ENCODE assay signal across 13 cellular contexts in the genomic region with DNA sequence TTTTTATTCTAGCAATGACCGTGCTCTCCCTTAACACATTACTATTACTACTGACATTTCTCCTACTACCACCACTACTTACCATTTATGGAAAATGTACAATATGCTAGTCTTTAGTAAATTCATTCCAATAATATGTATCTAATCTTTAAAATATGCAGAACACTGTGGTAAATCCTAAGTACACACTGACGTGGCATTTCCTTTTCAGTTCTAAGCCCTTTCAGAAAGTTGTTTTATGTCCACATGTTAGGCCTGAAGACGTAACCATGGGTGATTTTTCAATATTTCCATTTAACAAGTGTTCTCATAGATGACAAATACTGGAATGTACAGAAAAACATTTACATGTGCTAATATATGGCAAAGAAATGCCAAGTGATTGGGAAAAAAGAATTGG.
DNase-seq lines count a peak whose midpoint lies in the region; ATAC-seq and TF ChIP-seq lines count a peak whose summit lies in the region.
"Had no signal": no experiment of that assay in that cellular context is flagged by ENCODE, and none has a peak within 500 bp of the region (broad histone marks: within the 10 kb centered on the region; RNA-seq: fewer than 3 reads in every experiment).

No MANE protein-coding gene starts in this region.

- no peaks in the 10 kb centered on the region for H3K9me3 ChIP-seq in Peyer's patch
- H3K9me3 ChIP-seq: thoracic aorta had no signal

- H3K4me1 Mint-ChIP-seq in HFFc6 (ENCODE audit: low read depth): peaks cover 52% of the 10 kb centered on the region
- H3K4me1 Mint-ChIP-seq: activated naive CD8-positive, alpha-beta T cell treated with anti-CD3 and anti-CD28 coated beads, Interleukin-2, amount 10 ng/mL, durations not matched to agents 7 days and 5 days; nephron progenitor cell had no signal

- TF ChIP-seq CTCF in HFFc6 (IDR thresholded peaks at IDR 0.05): no peak
- no peak for TF ChIP-seq CTCF in fibroblast of the aortic adventitia (IDR thresholded peaks at IDR 0.05; ENCODE audit: insufficient read depth, low read length)
- no peak for TF ChIP-seq CTCF in Peyer's patch (IDR thresholded peaks at IDR 0.05)

- DNase-seq in HFFc6 (peak; percentile 97), amniotic epithelial cell (ENCODE audit: low read depth) (peak; percentile 95), fibroblast of the aortic adventitia (ENCODE audit: low read depth) (peak; percentile 84), stromal cell of bone marrow (ENCODE audit: low read depth) (peak; percentile 85), sciatic nerve (ENCODE audit: low spot score) (no peak), Peyer's patch (no peak)
- DNase-seq in activated CD8-positive, alpha-beta memory T cell treated with anti-CD3 and anti-CD28 coated beads for 24 hours: no peak
- DNase-seq: activated CD8-positive, alpha-beta memory T cell treated with anti-CD3 and anti-CD28 coated beads, Interleukin-2, amount 50 U/mL, for 48 hours; activated naive CD8-positive, alpha-beta T cell treated with anti-CD3 and anti-CD28 coated beads, Interleukin-2, amount 10 ng/mL, durations not matched to agents 7 days and 5 days; nephron progenitor cell; NK-92 treated with Interleukin-12 subunit alpha and Interleukin-12 subunit beta, amount 100 ng/mL, for 24 hours; small intestine had no signal

- peaks cover 1% of the 10 kb centered on the region; the same call in 1 of the 2 replicates for H3K27me3 Mint-ChIP-seq in HFFc6 (ENCODE audit: insufficient read depth)
- H3K27me3 Mint-ChIP-seq: activated naive CD8-positive, alpha-beta T cell treated with anti-CD3 and anti-CD28 coated beads, Interleukin-2, amount 10 ng/mL, durations not matched to agents 7 days and 5 days had no signal

- H3K27ac ChIP-seq in Peyer's patch: no peak overlapping the region
- H3K27ac ChIP-seq: thoracic aorta had no signal

- no peaks in the 10 kb centered on the region for H3K27me3 ChIP-seq in Peyer's patch

- intact Hi-C loops in sciatic nerve (cut with DNase I): no loop called here

- peak overlapping the region; percentile 66 for H3K4me3 Mint-ChIP-seq in HFFc6
- H3K4me3 Mint-ChIP-seq: activated naive CD8-positive, alpha-beta T cell treated with anti-CD3 and anti-CD28 coated beads, Interleukin-2, amount 10 ng/mL, durations not matched to agents 7 days and 5 days; nephron progenitor cell had no signal

- H3K36me3 ChIP-seq in Peyer's patch: no peaks in the 10 kb centered on the region
- H3K36me3 ChIP-seq: thoracic aorta had no signal

- ATAC-seq in sciatic nerve: no peak

- H3K27ac Mint-ChIP-seq in HFFc6: peak overlapping the region; percentile 97
- H3K27ac Mint-ChIP-seq: activated naive CD8-positive, alpha-beta T cell treated with anti-CD3 and anti-CD28 coated beads, Interleukin-2, amount 10 ng/mL, durations not matched to agents 7 days and 5 days; nephron progenitor cell had no signal

- H3K4me1 ChIP-seq in Peyer's patch: no peaks in the 10 kb centered on the region

- peaks cover 16% of the 10 kb centered on the region for H3K9me3 Mint-ChIP-seq in HFFc6

- H3K4me3 ChIP-seq in fibroblast of the aortic adventitia (ENCODE audit: low read depth, low read length): no peak overlapping the region
- no peak overlapping the region for H3K4me3 ChIP-seq in Peyer's patch
- H3K4me3 ChIP-seq: thoracic aorta had no signal

- H3K36me3 Mint-ChIP-seq in HFFc6 (ENCODE audit: low read depth): peaks cover 41% of the 10 kb centered on the region
- H3K36me3 Mint-ChIP-seq: activated naive CD8-positive, alpha-beta T cell treated with anti-CD3 and anti-CD28 coated beads, Interleukin-2, amount 10 ng/mL, durations not matched to agents 7 days and 5 days had no signal

- TF ChIP-seq POLR2A in Peyer's patch (IDR thresholded peaks at IDR 0.05): no peak

Comparison
In these comparisons a context has a peak if more than half of its experiments do, and no peak if none do; other contexts are left out.
1. DNase-seq: peak in HFFc6 (single experiment), amniotic epithelial cell (single experiment), fibroblast of the aortic adventitia (single experiment) and stromal cell of bone marrow (single experiment); none in sciatic nerve (single experiment), Peyer's patch (0 of 3) and activated CD8-positive, alpha-beta memory T cell treated with anti-CD3 and anti-CD28 coated beads for 24 hours (single experiment).